Comparison of ENCODE assay signal across 27 cellular contexts in the genomic region with DNA sequence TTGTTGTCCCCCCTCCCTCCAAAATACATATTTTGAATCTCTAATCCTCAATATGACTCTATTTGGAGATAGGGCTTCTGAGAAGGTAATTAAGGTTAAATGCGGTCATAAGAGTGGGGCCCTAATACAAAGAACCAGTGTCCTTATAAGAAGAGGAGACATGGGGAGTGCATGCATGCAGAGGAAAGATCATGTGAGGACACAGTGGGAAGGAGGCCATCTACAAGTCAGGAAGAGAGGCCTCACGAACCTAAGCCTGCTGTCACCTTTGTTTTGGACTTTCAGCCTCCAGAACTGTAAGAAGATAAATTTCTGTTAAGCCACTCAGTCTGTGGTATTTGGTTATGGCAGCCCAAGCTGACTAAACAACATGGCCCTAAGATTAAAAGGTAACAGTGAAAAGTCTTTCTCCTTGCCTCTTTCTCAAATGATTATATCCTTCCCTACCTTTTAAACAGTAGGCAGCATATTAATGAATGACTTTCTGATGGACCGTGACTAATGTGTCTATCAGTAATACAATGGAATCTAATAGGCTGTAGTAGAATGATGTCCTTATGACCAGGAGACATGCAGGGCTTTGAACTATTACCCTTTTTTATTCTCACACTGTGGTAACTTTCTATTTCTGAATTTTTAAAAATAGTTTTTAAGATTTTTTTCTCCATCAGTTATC. TPM values are rescaled to one million over a fixed set of nuclear protein-coding genes. Genes with fewer than 3 reads are reported as not detected.
"Had no signal": no experiment of that assay in that cellular context is flagged by ENCODE, and none has a peak within 500 bp of the region (broad histone marks: within the 10 kb centered on the region; RNA-seq: fewer than 3 reads in every experiment).

No MANE protein-coding gene starts in this region.

- H3K36me3 ChIP-seq: ascending aorta, cardiac muscle cell had no signal

- DNase-seq: activated B cell treated with CpG ODN at 0.5 μM for 24 hours; activated CD4-positive, alpha-beta memory T cell treated with anti-CD3 and anti-CD28 coated beads, Interleukin-2, amount 10 ng/mL, durations not matched to agents 7 days and 5 days; activated CD4-positive, alpha-beta T cell treated with anti-CD3 and anti-CD28 coated beads for 4 hours; activated CD4-positive, alpha-beta T cell treated with anti-CD3 and anti-CD28 coated beads, Interleukin-2, amount 10 ng/mL, durations not matched to agents 24 days and 14 days; activated CD4-positive, alpha-beta T cell treated with anti-CD3 and anti-CD28 coated beads, Interleukin-2, amount 50 U/mL, for 48 hours; activated CD8-positive, alpha-beta memory T cell treated with anti-CD3 and anti-CD28 coated beads for 24 hours; activated CD8-positive, alpha-beta memory T cell treated with anti-CD3 and anti-CD28 coated beads, Interleukin-2, amount 10 ng/mL, durations not matched to agents 7 days and 5 days; activated CD8-positive, alpha-beta memory T cell treated with anti-CD3 and anti-CD28 coated beads, Interleukin-2, amount 50 U/mL, for 48 hours; activated CD8-positive, alpha-beta T cell treated with anti-CD3 and anti-CD28 coated beads, Interleukin-2, amount 10 ng/mL, durations not matched to agents 7 days and 5 days; activated effector memory CD4-positive, alpha-beta T cell treated with Interleukin-2 at 50 U/mL for 16 hours; activated gamma-delta T cell; activated naive CD4-positive, alpha-beta T cell treated with anti-CD3 and anti-CD28 coated beads, Interleukin-2, amount 10 ng/mL, durations not matched to agents 7 days and 5 days; activated naive CD4-positive, alpha-beta T cell treated with Interleukin-2 at 50 U/mL for 16 hours; activated naive CD8-positive, alpha-beta T cell treated with anti-CD3 and anti-CD28 coated beads, Interleukin-2, amount 10 ng/mL, durations not matched to agents 7 days and 5 days; activated naive CD8-positive, alpha-beta T cell treated with anti-CD3 and anti-CD28 coated beads, Interleukin-2, amount 50 U/mL, for 24 hours; activated T-cell treated with anti-CD3 and anti-CD28 coated beads, Interleukin-2, amount 50 U/mL, for 24 hours; activated T-cell treated with anti-CD3 and anti-CD28 coated beads, Interleukin-2, amount 50 U/mL, for 48 hours; amygdala; anterior cingulate cortex; caudate nucleus; SW 1271; T-helper 1 cell; T-helper 2 cell; T-helper 9 cell had no signal

- H3K4me1 ChIP-seq: ascending aorta had no signal

- H3K4me3 ChIP-seq: ascending aorta, cardiac muscle cell had no signal

- H3K9me3 ChIP-seq: ascending aorta had no signal

- H3K27ac ChIP-seq: ascending aorta, cardiac muscle cell had no signal

RNA-seq across cellular contexts. Expression of a gene that starts 40.6 kb away (rescaled TPM):
- total RNA-seq: activated CD4-positive, alpha-beta memory T cell treated with anti-CD3 and anti-CD28 coated beads, Interleukin-2, amount 10 ng/mL, durations not matched to agents 7 days and 5 days; activated T-helper 2 cell treated with anti-CD3 and anti-CD28 coated beads, Interferon-gamma antibody, Interleukin-2, Interleukin-4, amounts not matched to agents 10 μg/mL and 5 μg/mL and 100 μg/mL, durations not matched to agents 14 hours and 24 hours and 36 hours had no signal
